1 cellular context compared by ENCODE assay signal in genomic region chr10:72337722-72338121, GRCh38.
A peak's percentile ranks its signal among the peaks of the same experiment; 100 is the strongest.
TF ChIP-seq lines count a peak whose summit lies in the region.

No MANE protein-coding gene starts in this region.

TF ChIP-seq in K562, 482 proteins besides CTCF, POLR2A, EP300 and RAD21:
- TF ChIP-seq ZNF609 (CRISPR knock-in tag; IDR thresholded peaks at IDR 0.05; ENCODE audit: borderline replicate concordance) = no peak
- TF ChIP-seq ZNF324 (CRISPR knock-in tag; IDR thresholded peaks at IDR 0.05) = no peak
- 0 out of 2 replicates have a peak, but pooled peaks have one; percentile 24 for TF ChIP-seq PHB (CRISPR knock-in tag; IDR thresholded peaks at IDR 0.05)
- no peak for TF ChIP-seq ARID1B (IDR thresholded peaks at IDR 0.05)
- TF ChIP-seq KDM1A (IDR thresholded peaks at IDR 0.05) = peak in 1 of 2 experiments; percentile 76; a peak in 2 of 4 replicates
- peak in 1 of 2 experiments; percentile 20; a peak in 1 of 4 replicates for TF ChIP-seq HDAC1 (IDR thresholded peaks at IDR 0.05)
- TF ChIP-seq NCOA4 (IDR thresholded peaks at IDR 0.05; ENCODE audit: partially characterized antibody) = no peak
TF ChIP-seq in K562: peak in this region for 3.
